8 cellular contexts compared by ENCODE assay signal in the genomic region with DNA sequence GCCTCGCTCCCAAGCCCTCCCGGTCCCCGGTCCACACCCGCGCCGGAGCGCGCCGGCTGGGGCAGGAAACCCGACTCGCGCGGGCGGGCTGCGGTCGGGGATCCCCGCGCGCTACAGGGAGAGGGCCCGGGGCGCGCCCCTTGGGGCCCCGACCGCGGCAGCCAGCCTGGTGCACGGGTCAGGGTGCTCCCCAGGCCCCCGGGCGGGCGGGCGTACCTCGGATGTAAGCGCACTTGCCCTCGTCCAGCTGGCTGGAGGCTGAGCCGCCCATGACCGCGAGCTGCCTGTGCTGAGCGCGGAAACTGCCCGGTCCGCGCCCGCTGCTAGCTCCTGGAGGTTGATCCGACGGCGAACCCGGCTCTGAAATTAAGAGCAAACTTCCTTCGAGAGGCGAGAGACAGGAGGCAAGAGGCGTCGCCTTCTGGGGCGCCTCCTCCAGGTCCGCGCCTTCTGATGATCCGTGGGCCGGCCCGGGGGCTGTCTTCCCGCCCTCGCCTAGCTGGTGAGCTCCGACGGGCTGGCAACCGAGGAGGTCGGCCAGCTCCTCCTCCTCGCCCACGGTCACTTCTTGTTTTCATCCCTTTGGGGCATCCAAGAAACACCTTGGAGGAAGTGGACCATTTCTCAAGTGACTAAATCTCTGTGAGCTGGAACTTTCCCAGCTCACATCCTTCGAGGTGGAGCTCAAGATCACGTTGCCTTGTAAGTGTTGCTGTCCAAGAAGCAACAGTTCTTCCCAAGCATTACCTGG. TPM values are rescaled to one million over a fixed set of nuclear protein-coding genes. Genes with fewer than 3 reads are reported as not detected.
DNase-seq lines count a peak whose midpoint lies in the region; ATAC-seq and TF ChIP-seq lines count a peak whose summit lies in the region.

A gene with protein sequence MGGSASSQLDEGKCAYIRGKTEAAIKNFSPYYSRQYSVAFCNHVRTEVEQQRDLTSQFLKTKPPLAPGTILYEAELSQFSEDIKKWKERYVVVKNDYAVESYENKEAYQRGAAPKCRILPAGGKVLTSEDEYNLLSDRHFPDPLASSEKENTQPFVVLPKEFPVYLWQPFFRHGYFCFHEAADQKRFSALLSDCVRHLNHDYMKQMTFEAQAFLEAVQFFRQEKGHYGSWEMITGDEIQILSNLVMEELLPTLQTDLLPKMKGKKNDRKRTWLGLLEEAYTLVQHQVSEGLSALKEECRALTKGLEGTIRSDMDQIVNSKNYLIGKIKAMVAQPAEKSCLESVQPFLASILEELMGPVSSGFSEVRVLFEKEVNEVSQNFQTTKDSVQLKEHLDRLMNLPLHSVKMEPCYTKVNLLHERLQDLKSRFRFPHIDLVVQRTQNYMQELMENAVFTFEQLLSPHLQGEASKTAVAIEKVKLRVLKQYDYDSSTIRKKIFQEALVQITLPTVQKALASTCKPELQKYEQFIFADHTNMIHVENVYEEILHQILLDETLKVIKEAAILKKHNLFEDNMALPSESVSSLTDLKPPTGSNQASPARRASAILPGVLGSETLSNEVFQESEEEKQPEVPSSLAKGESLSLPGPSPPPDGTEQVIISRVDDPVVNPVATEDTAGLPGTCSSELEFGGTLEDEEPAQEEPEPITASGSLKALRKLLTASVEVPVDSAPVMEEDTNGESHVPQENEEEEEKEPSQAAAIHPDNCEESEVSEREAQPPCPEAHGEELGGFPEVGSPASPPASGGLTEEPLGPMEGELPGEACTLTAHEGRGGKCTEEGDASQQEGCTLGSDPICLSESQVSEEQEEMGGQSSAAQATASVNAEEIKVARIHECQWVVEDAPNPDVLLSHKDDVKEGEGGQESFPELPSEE (minus strand): TSS at position 423 of the 751 bp plus-strand sequence. CDS start 152 bp downstream, at position 271.

- H3K36me3 ChIP-seq in PC-3 (ENCODE audit: low read depth, low read length) = no peaks in the 10 kb centered on the region
- H3K36me3 ChIP-seq in thoracic aorta = no peaks in the 10 kb centered on the region

- H3K4me3 Mint-ChIP-seq in activated T-cell treated with anti-CD3 and anti-CD28 coated beads, Interleukin-2, amount 50 U/mL, for 72 hours = peak within 1 kb of the TSS; percentile 94 to 97

- H3K4me2 ChIP-seq in PC-3 (ENCODE audit: low read length) = peak within 1 kb of the TSS; percentile 96

- no peaks in the 10 kb centered on the region for H3K9me3 ChIP-seq in PC-3 (ENCODE audit: low read length)
- H3K9me3 ChIP-seq in thoracic aorta = no peaks in the 10 kb centered on the region

- peak; percentile 63 for ATAC-seq in GM19035 (IDR thresholded peaks at IDR 0.05; ENCODE audit: unreplicated experiment)
- peak; percentile 61 for ATAC-seq in HG03175 (IDR thresholded peaks at IDR 0.05; ENCODE audit: unreplicated experiment)
- peak; percentile 76 for ATAC-seq in PC-3
- ATAC-seq in activated T-cell treated with anti-CD3 and anti-CD28 coated beads, Interleukin-2, amount 50 U/mL, for 72 hours (replicated peaks in 1 of 2) = peak; percentile 76 to 81
- peak; percentile 76 for ATAC-seq in omental fat pad (ENCODE audit: low FRiP score)
- ATAC-seq in thoracic aorta (ENCODE audit: insufficient number of reproducible peaks, low FRiP score, low read depth) = peak; percentile 52

- H3K9me2 ChIP-seq in PC-3 (replicated peaks; ENCODE audit: low read length) = no peaks in the 10 kb centered on the region

- TF ChIP-seq CTCF in C4-2B (conservative IDR thresholded peaks at IDR 0.05) (no peak), PC-3 (conservative IDR thresholded peaks at IDR 0.05; ENCODE audit: low read depth, low read length) (no peak), foreskin fibroblast (IDR thresholded peaks at IDR 0.05; ENCODE audit: low read depth, low read length) (no peak), omental fat pad (IDR thresholded peaks at IDR 0.05) (no peak), thoracic aorta (IDR thresholded peaks at IDR 0.05) (no peak)

- peaks cover 33% of the 10 kb centered on the region for H3K27me3 Mint-ChIP-seq in activated T-cell treated with anti-CD3 and anti-CD28 coated beads, Interleukin-2, amount 50 U/mL, for 72 hours (ENCODE audit: low read depth)

- H3K4me1 Mint-ChIP-seq in activated T-cell treated with anti-CD3 and anti-CD28 coated beads, Interleukin-2, amount 50 U/mL, for 72 hours (ENCODE audit: low read depth) = peaks cover 56% of the 10 kb centered on the region

- POLR2A ChIA-PET in PC-3 (lab: Charles Lee; ENCODE audit: unreplicated experiment) = no interaction called here

- H3K9me3 Mint-ChIP-seq in activated T-cell treated with anti-CD3 and anti-CD28 coated beads, Interleukin-2, amount 50 U/mL, for 72 hours = no peaks in the 10 kb centered on the region

- peak within 1 kb of the TSS; percentile 94 for H3K4me3 ChIP-seq in PC-3 (ENCODE audit: low read length)
- H3K4me3 ChIP-seq in foreskin fibroblast (ENCODE audit: low read depth in 1 of 2, low read length in 2 of 2) = peak within 1 kb of the TSS; percentile 70 to 71
- peak within 1 kb of the TSS; percentile 86 for H3K4me3 ChIP-seq in thoracic aorta

- peak within 1 kb of the TSS; percentile 99 for H3K27ac Mint-ChIP-seq in activated T-cell treated with anti-CD3 and anti-CD28 coated beads, Interleukin-2, amount 50 U/mL, for 72 hours

- no peaks in the 10 kb centered on the region for H4K20me1 ChIP-seq in PC-3 (ENCODE audit: low read length)

- H3K79me2 ChIP-seq in PC-3 (ENCODE audit: low read length) = no peaks in the 10 kb centered on the region

- peaks cover 9 to 10% of the 10 kb centered on the region in 2 donors for H3K36me3 Mint-ChIP-seq in activated T-cell treated with anti-CD3 and anti-CD28 coated beads, Interleukin-2, amount 50 U/mL, for 72 hours (ENCODE audit: insufficient read depth in 2 of 2)

- H3K4me1 ChIP-seq in PC-3 (ENCODE audit: insufficient read depth, low read length) (peaks cover 10% of the 10 kb centered on the region), thoracic aorta (ENCODE audit: control insufficient read depth in 1 of 2, low read depth in 2 of 2) (peaks cover 5 to 30% of the 10 kb centered on the region in 2 donors)

- no TSS peak for BruUV-seq in PC-3 (replicated peaks; lab: Mats Ljungman, UMichigan)

- H2AFZ ChIP-seq in PC-3 (ENCODE audit: low read length) = peak within 1 kb of the TSS; percentile 91

- H3K27me3 ChIP-seq in PC-3 (ENCODE audit: low read length) = no peaks in the 10 kb centered on the region
- H3K27me3 ChIP-seq in thoracic aorta (replicated peaks; ENCODE audit: insufficient read depth) = no peaks in the 10 kb centered on the region

- CTCF ChIA-PET in PC-3 (lab: Charles Lee) = no interaction called here

- intact Hi-C loops in PC-3 (cut with micrococcal nuclease) = loop anchor here (2.0 kb wide), 1 partner anchor 219 kb away; the partner anchor contains the start of gene EDEM3

- peak within 1 kb of the TSS; percentile 62 for H3K9ac ChIP-seq in PC-3 (ENCODE audit: low read length)

- no peaks in the 10 kb centered on the region for H3F3A ChIP-seq in PC-3 (ENCODE audit: low read length, unreplicated experiment)

- DNase-seq in PC-3 (peak; percentile 55), foreskin fibroblast (peak in 1 of 2 donors; percentile 82), omental fat pad (ENCODE audit: low spot score) (no peak), thoracic aorta (ENCODE audit: low spot score) (peak; percentile 51)
- peak; percentile 81 to 84 for DNase-seq in activated T-cell treated with anti-CD3 and anti-CD28 coated beads, Interleukin-2, amount 50 U/mL, for 72 hours

- H3K27ac ChIP-seq in C4-2B = peak within 1 kb of the TSS; percentile 61
- no peak within 1 kb of the TSS for H3K27ac ChIP-seq in PC-3 (ENCODE audit: low read length)
- peak within 1 kb of the TSS; percentile 90 to 96 for H3K27ac ChIP-seq in thoracic aorta

RNA-seq across cellular contexts. Expression of the gene that starts here (rescaled TPM):
- total RNA-seq in PC-3 (2014; rRNA removed) = 6.9 and 8.2 TPM in 2 replicates
- total RNA-seq in activated T-cell treated with anti-CD3 and anti-CD28 coated beads, Interleukin-2, amount 50 U/mL, for 72 hours = 10 to 100 TPM; 49.4 to 53.0 TPM
- total RNA-seq in omental fat pad = 10 to 100 TPM; 10.7 to 34.7 (median 15.8) TPM
- 100 to 1,000 TPM; 209 to 215 TPM for total RNA-seq in thoracic aorta
